ENCODE assay signal across 9 cellular contexts in genomic region chr4:158578476-158578875, GRCh38.
DNase-seq lines count a peak whose midpoint lies in the region; ATAC-seq and TF ChIP-seq lines count a peak whose summit lies in the region.
"Had no signal": no experiment of that assay in that cellular context is flagged by ENCODE, and none has a peak within 500 bp of the region (broad histone marks: within the 10 kb centered on the region; RNA-seq: fewer than 3 reads in every experiment).

No MANE protein-coding gene starts in this region.

- no peak for ATAC-seq in HG03439 (IDR thresholded peaks at IDR 0.05; ENCODE audit: unreplicated experiment)
- no peak for ATAC-seq in GM18519 (IDR thresholded peaks at IDR 0.05; ENCODE audit: low FRiP score, unreplicated experiment)
- no peak for ATAC-seq in HG02870 (IDR thresholded peaks at IDR 0.05; ENCODE audit: unreplicated experiment)

- no peak overlapping the region for H3K27ac ChIP-seq in VCaP

- TF ChIP-seq CTCF in VCaP (conservative IDR thresholded peaks at IDR 0.05) = peak; percentile 64

- in situ Hi-C loops in KBM-7 (cut with MboI; ENCODE audit: low pct_unique_long_range_greater_than_20kb, low sequenced_read_pairs) = no loop called here

- intact Hi-C loops in posterior cingulate gyrus (cut with DNase I) = no loop called here

- DNase-seq in DMS53 treated with DMSO at 0.1 percent for 48 hours (lab: John Stamatoyannopoulos, UW; ENCODE audit: unreplicated experiment) (peak; percentile 36), KBM-7 (peak; percentile 44), kidney tubule cell (ENCODE audit: low spot score) (peak; percentile 11), posterior cingulate gyrus (no peak)
- DNase-seq: NCI-H524 treated with DMSO at 0.1 percent for 48 hours had no signal

Comparison
In these comparisons a context has a peak if more than half of its experiments do, and no peak if none do; other contexts are left out.
1. DNase-seq: peak in DMS53 treated with DMSO at 0.1 percent for 48 hours (single experiment), KBM-7 (single experiment) and kidney tubule cell (single experiment); none in posterior cingulate gyrus (0 of 10).